Comparison of ENCODE assay signal across 33 cellular contexts in genomic region chr13:45742985-45743384, GRCh38. TPM values are rescaled to one million over a fixed set of nuclear protein-coding genes. Genes with fewer than 3 reads are reported as not detected.
"Had no signal": no experiment of that assay in that cellular context is flagged by ENCODE, and none has a peak within 500 bp of the region (broad histone marks: within the 10 kb centered on the region; RNA-seq: fewer than 3 reads in every experiment).

No MANE protein-coding gene starts in this region.

- H3K27ac ChIP-seq: coronary artery, dorsolateral prefrontal cortex, epithelial cell of prostate, esophagus squamous epithelium, gastrocnemius medialis, heart right ventricle, left lung, lower lobe of right lung had no signal

- FAIRE-seq: colon, endometrium, islet of Langerhans, keratinocyte had no signal

- ATAC-seq: esophagus mucosa, gastrocnemius medialis, heart right ventricle, left cardiac atrium, left lung, left ventricle myocardium superior, lower lobe of right lung, mucosa of descending colon had no signal

- H3K27me3 ChIP-seq: dorsolateral prefrontal cortex, gastrocnemius medialis, heart right ventricle, left lung had no signal

- H3K9me3 ChIP-seq: esophagus squamous epithelium, gastrocnemius medialis, heart right ventricle, left lung, lower lobe of right lung, mucosa of descending colon had no signal

- DNase-seq: dermis blood vessel endothelial cell; dorsolateral prefrontal cortex; effector CD4-positive, alpha-beta T cell; effector memory CD4-positive, alpha-beta T cell; erythroblast; esophagus squamous epithelium; foreskin fibroblast; foreskin melanocyte; gastrocnemius medialis; glutamatergic neuron; head of caudate nucleus; heart right ventricle; hippocampal formation; left cardiac atrium; left lung; left ventricle myocardium superior; lower lobe of right lung; mesenchymal stem cell; mucosa of descending colon; naive B cell had no signal

- H3K36me3 ChIP-seq: esophagus squamous epithelium, gastrocnemius medialis, heart right ventricle, left lung, lower lobe of right lung had no signal

- H3K4me3 ChIP-seq: coronary artery, dorsolateral prefrontal cortex, esophagus squamous epithelium, gastrocnemius medialis, heart right ventricle, left lung, lower lobe of right lung, mucosa of descending colon had no signal

- H3K4me1 ChIP-seq: gastrocnemius medialis, heart right ventricle, left lung, lower lobe of right lung had no signal

RNA-seq across cellular contexts. Expression of gene CBY2, which starts 40.9 kb away (rescaled TPM):
- total RNA-seq: dermis blood vessel endothelial cell, dorsolateral prefrontal cortex, esophagus squamous epithelium, gastrocnemius medialis, glomerular endothelial cell, heart right ventricle, kidney epithelial cell, left cardiac atrium, left lung, left ventricle myocardium superior, lower lobe of right lung, lung microvascular endothelial cell, mesenteric fat pad, mesothelial cell of epicardium, mucosa of descending colon, myocyte had no signal
- polyA plus RNA-seq: heart right ventricle, keratinocyte had no signal
